In genomic region chr6:165606740-165607008, GRCh38 we compare ENCODE assay signal across 19 cellular contexts. TPM values are rescaled to one million over a fixed set of nuclear protein-coding genes. Genes with fewer than 3 reads are reported as not detected.
DNase-seq lines count a peak whose midpoint lies in the region; TF ChIP-seq lines count a peak whose summit lies in the region.
"Had no signal": no experiment of that assay in that cellular context is flagged by ENCODE, and none has a peak within 500 bp of the region (broad histone marks: within the 10 kb centered on the region; RNA-seq: fewer than 3 reads in every experiment).

No MANE protein-coding gene starts in this region.

- H3K4me3 Mint-ChIP-seq in Calu3 (ENCODE audit: low read depth, unreplicated experiment), result no peak overlapping the region
- H3K4me3 Mint-ChIP-seq in activated CD4-positive, alpha-beta T cell treated with anti-CD3 and anti-CD28 coated beads, Interleukin-2, amount 10 ng/mL, durations not matched to agents 7 days and 5 days, result no peak overlapping the region
- H3K4me3 Mint-ChIP-seq: CD14-positive monocyte; CD4-positive, alpha-beta memory T cell; CD4-positive, CD25-positive, alpha-beta regulatory T cell; CD8-positive, alpha-beta memory T cell had no signal

- CTCF ChIA-PET in Calu3 (lab: Charles Lee) (interaction anchor here (0.6 to 0.7 kb wide), 2 partner anchors 155 to 245 kb away, joined by 3 read pairs; no protein-coding TSS in a partner anchor), PC-9 (lab: Charles Lee) (no interaction called here)
- CTCF ChIA-PET in activated CD4-positive, alpha-beta T cell treated with anti-CD3 and anti-CD28 coated beads, Interleukin-2, amount 10 ng/mL, durations not matched to agents 7 days and 5 days (lab: Charles Lee), result no interaction called here

- no peak overlapping the region for H2BK12ac ChIP-seq in mesenchymal stem cell (ENCODE audit: low read length in 2 of 2)

- no peaks in the 10 kb centered on the region; the same call in 1 of the 2 replicates for H3F3A ChIP-seq in PC-9 (ENCODE audit: insufficient read depth, low read depth)

- H4K20me1 ChIP-seq in PC-9 (ENCODE audit: insufficient read depth), result no peaks in the 10 kb centered on the region
- H4K20me1 ChIP-seq: BLaER1 had no signal

- no peaks in the 10 kb centered on the region for H3K27me3 ChIP-seq in PC-9 (ENCODE audit: insufficient read depth, low read depth)
- H3K27me3 ChIP-seq in mesenchymal stem cell (ENCODE audit: control insufficient read depth in 1 of 2, insufficient read depth in 1 of 2, low read length in 2 of 2), result no peaks in the 10 kb centered on the region
- H3K27me3 ChIP-seq: BE2C, BLaER1 had no signal

- no peak overlapping the region for H4K91ac ChIP-seq in mesenchymal stem cell (ENCODE audit: low read length)

- H3K27ac ChIP-seq in PC-9 (peak overlapping the region; percentile 90), mesenchymal stem cell (ENCODE audit: low read length, poor library complexity, severe bottlenecking) (peak overlapping the region; percentile 46)
- H3K27ac ChIP-seq: 22Rv1, A549, BLaER1 had no signal

- no peaks in the 10 kb centered on the region for H3K9me3 Mint-ChIP-seq in Calu3 (ENCODE audit: low read depth, unreplicated experiment)
- peaks cover 2% of the 10 kb centered on the region for H3K9me3 Mint-ChIP-seq in activated CD4-positive, alpha-beta T cell treated with anti-CD3 and anti-CD28 coated beads, Interleukin-2, amount 10 ng/mL, durations not matched to agents 7 days and 5 days

- H3K9me2 ChIP-seq in PC-9 (ENCODE audit: insufficient read depth), result no peaks in the 10 kb centered on the region

- no peaks in the 10 kb centered on the region for H3K36me3 Mint-ChIP-seq in Calu3 (ENCODE audit: insufficient read depth, unreplicated experiment)
- no peaks in the 10 kb centered on the region for H3K36me3 Mint-ChIP-seq in activated CD4-positive, alpha-beta T cell treated with anti-CD3 and anti-CD28 coated beads, Interleukin-2, amount 10 ng/mL, durations not matched to agents 7 days and 5 days (ENCODE audit: low read depth)
- H3K36me3 Mint-ChIP-seq: CD14-positive monocyte; CD4-positive, alpha-beta memory T cell; CD4-positive, CD25-positive, alpha-beta regulatory T cell; CD8-positive, alpha-beta memory T cell had no signal

- POLR2A ChIA-PET in PC-9 (lab: Charles Lee; ENCODE audit: unreplicated experiment), result no interaction called here
- POLR2A ChIA-PET in activated CD4-positive, alpha-beta T cell treated with anti-CD3 and anti-CD28 coated beads, Interleukin-2, amount 10 ng/mL, durations not matched to agents 7 days and 5 days (lab: Charles Lee), result no interaction called here

- H3K79me2 ChIP-seq in PC-9 (ENCODE audit: low read depth), result no peaks in the 10 kb centered on the region

- no peak overlapping the region for H4K8ac ChIP-seq in mesenchymal stem cell (ENCODE audit: low read length)

- H3K4me3 ChIP-seq in PC-9 (no peak overlapping the region), epithelial cell of proximal tubule (ENCODE audit: low read depth, low read length) (peak overlapping the region; percentile 32), mesenchymal stem cell (ENCODE audit: insufficient read depth in 1 of 2, low read depth in 1 of 2, low read length in 2 of 2) (no peak overlapping the region)
- H3K4me3 ChIP-seq: A549, BLaER1, GM12878 had no signal

- no peak overlapping the region for H3K27ac Mint-ChIP-seq in Calu3 (ENCODE audit: unreplicated experiment)
- H3K27ac Mint-ChIP-seq in activated CD4-positive, alpha-beta T cell treated with anti-CD3 and anti-CD28 coated beads, Interleukin-2, amount 10 ng/mL, durations not matched to agents 7 days and 5 days, result no peak overlapping the region
- H3K27ac Mint-ChIP-seq: CD14-positive monocyte; CD4-positive, alpha-beta memory T cell; CD4-positive, CD25-positive, alpha-beta regulatory T cell; CD8-positive, alpha-beta memory T cell had no signal

- H3K4me1 Mint-ChIP-seq in Calu3 (ENCODE audit: low read depth, unreplicated experiment), result peaks cover 19% of the 10 kb centered on the region
- H3K4me1 Mint-ChIP-seq in activated CD4-positive, alpha-beta T cell treated with anti-CD3 and anti-CD28 coated beads, Interleukin-2, amount 10 ng/mL, durations not matched to agents 7 days and 5 days, result no peaks in the 10 kb centered on the region
- H3K4me1 Mint-ChIP-seq: CD14-positive monocyte; CD4-positive, alpha-beta memory T cell; CD4-positive, CD25-positive, alpha-beta regulatory T cell; CD8-positive, alpha-beta memory T cell had no signal

- peak overlapping the region; percentile 39 for H3K4me2 ChIP-seq in PC-9
- H3K4me2 ChIP-seq in mesenchymal stem cell (ENCODE audit: low read length, poor library complexity, severe bottlenecking), result no peak overlapping the region
- H3K4me2 ChIP-seq: A549, BLaER1 had no signal

- peaks cover 21% of the 10 kb centered on the region for H3K79me1 ChIP-seq in mesenchymal stem cell (replicated peaks; ENCODE audit: low read length, poor library complexity, severe bottlenecking)

- H3K23ac ChIP-seq in mesenchymal stem cell (ENCODE audit: low read length in 2 of 2), result no peak overlapping the region

- BruUV-seq in Calu3 (replicated peaks; lab: Mats Ljungman, UMichigan) (no TSS peak), PC-9 (replicated peaks; lab: Mats Ljungman, UMichigan) (no TSS peak)

- no peak overlapping the region for H3K14ac ChIP-seq in mesenchymal stem cell (ENCODE audit: low read length in 2 of 2)

- peaks cover 22% of the 10 kb centered on the region for H3K4me1 ChIP-seq in PC-9 (replicated peaks; ENCODE audit: insufficient read depth)
- H3K4me1 ChIP-seq in mesenchymal stem cell (ENCODE audit: control insufficient read depth, insufficient read depth, low read depth, low read length), result peaks cover 6% of the 10 kb centered on the region
- H3K4me1 ChIP-seq: BE2C, BLaER1 had no signal

- H3K9me3 ChIP-seq in PC-9 (ENCODE audit: insufficient read depth, low read depth) (no peaks in the 10 kb centered on the region), mesenchymal stem cell (ENCODE audit: control insufficient read depth, low read length) (no peaks in the 10 kb centered on the region)
- H3K9me3 ChIP-seq: A549, BE2C, BLaER1 had no signal

- intact Hi-C loops in Calu3 (cut with micrococcal nuclease; ENCODE audit: unreplicated experiment) (loop anchor here (1.0 to 5.0 kb wide), 2 partner anchors 56 to 166 kb away; partner anchors contain the start of gene PDE10A), PC-9 (cut with micrococcal nuclease; ENCODE audit: unreplicated experiment) (no loop called here)

- no peaks in the 10 kb centered on the region for H3K27me3 Mint-ChIP-seq in Calu3 (ENCODE audit: unreplicated experiment)
- H3K27me3 Mint-ChIP-seq in activated CD4-positive, alpha-beta T cell treated with anti-CD3 and anti-CD28 coated beads, Interleukin-2, amount 10 ng/mL, durations not matched to agents 7 days and 5 days, result no peaks in the 10 kb centered on the region
- H3K27me3 Mint-ChIP-seq: CD4-positive, alpha-beta memory T cell; CD4-positive, CD25-positive, alpha-beta regulatory T cell; CD8-positive, alpha-beta memory T cell had no signal

- no peak overlapping the region for H3K9ac ChIP-seq in mesenchymal stem cell (ENCODE audit: low read length)
- H3K9ac ChIP-seq: BLaER1 had no signal

- no peak overlapping the region for H2BK120ac ChIP-seq in mesenchymal stem cell (ENCODE audit: low read depth, low read length)

- no peak overlapping the region for H3K4ac ChIP-seq in mesenchymal stem cell (ENCODE audit: low read depth in 1 of 2, low read length in 2 of 2)

- no peaks in the 10 kb centered on the region for H3K36me3 ChIP-seq in PC-9 (ENCODE audit: low read depth)
- no peaks in the 10 kb centered on the region for H3K36me3 ChIP-seq in mesenchymal stem cell (ENCODE audit: control insufficient read depth in 1 of 2, insufficient read depth in 2 of 2, low read depth in 1 of 2, low read length in 2 of 2)
- H3K36me3 ChIP-seq: BE2C, BLaER1 had no signal

- 92% methylated on average over 3 of the region's 3 CpGs for WGBS in mesenchymal stem cell

- DNase-seq in Calu3 (peak; percentile 51), PC-9 (no peak), epithelial cell of proximal tubule (ENCODE audit: low read depth) (no peak), mesenchymal stem cell (no peak), NCI-H2196 treated with DMSO at 0.1 percent for 48 hours (lab: John Stamatoyannopoulos, UW; ENCODE audit: unreplicated experiment) (no peak), GF-D8 (lab: John Stamatoyannopoulos, UW) (no peak), DMS79 treated with DMSO at 0.1 percent for 48 hours (lab: John Stamatoyannopoulos, UW) (no peak)
- DNase-seq in activated CD4-positive, alpha-beta T cell treated with anti-CD3 and anti-CD28 coated beads, Interleukin-2, amount 10 ng/mL, durations not matched to agents 7 days and 5 days, result no peak
- DNase-seq: BE2C; C1 segment of cervical spinal cord; CD4-positive, alpha-beta memory T cell; CD4-positive, CD25-positive, alpha-beta regulatory T cell; CD8-positive, alpha-beta memory T cell; COR-L47 had no signal

- no peak overlapping the region for H2BK15ac ChIP-seq in mesenchymal stem cell (ENCODE audit: low read depth, poor library complexity, severe bottlenecking)

- no peak overlapping the region for H2AK5ac ChIP-seq in mesenchymal stem cell (ENCODE audit: low read length, severe bottlenecking)

- no peak overlapping the region for H3K18ac ChIP-seq in mesenchymal stem cell (ENCODE audit: low read depth in 1 of 2, low read length in 2 of 2)

- no peak for TF ChIP-seq CTCF in Calu3 (IDR thresholded peaks at IDR 0.05; ENCODE audit: unreplicated experiment)
- no peak for TF ChIP-seq CTCF in PC-9 (conservative IDR thresholded peaks at IDR 0.05)
- TF ChIP-seq CTCF in epithelial cell of proximal tubule (conservative IDR thresholded peaks at IDR 0.05; ENCODE audit: low read depth, low read length), result no peak

- H2AFZ ChIP-seq in PC-9, result no peak overlapping the region
- no peak overlapping the region for H2AFZ ChIP-seq in mesenchymal stem cell (ENCODE audit: low read depth, low read length)

- H2BK5ac ChIP-seq in mesenchymal stem cell (ENCODE audit: low read depth, low read length, poor library complexity, severe bottlenecking), result no peak overlapping the region

RNA-seq across cellular contexts. Expression of gene PDE10A, which starts 56.4 kb away (rescaled TPM):
- 22.5 and 23.7 TPM in 2 replicates for total RNA-seq in Calu3 (2022)
- total RNA-seq in PC-9 (2021), result not detected in 2 replicates
- total RNA-seq in epithelial cell of proximal tubule, result 6.9 TPM in 2 replicates
- 1.1 TPM for polyA plus RNA-seq in mesenchymal stem cell (2013, experiment 1 of 2)
- 1.1 TPM for polyA plus RNA-seq in mesenchymal stem cell (2013, experiment 2 of 2)
- total RNA-seq in activated CD4-positive, alpha-beta T cell treated with anti-CD3 and anti-CD28 coated beads, Interleukin-2, amount 10 ng/mL, durations not matched to agents 7 days and 5 days, result not detected
- total RNA-seq: CD4-positive, alpha-beta memory T cell; CD4-positive, CD25-positive, alpha-beta regulatory T cell; CD8-positive, alpha-beta memory T cell had no signal
- polyA plus RNA-seq: CD14-positive monocyte; CD4-positive, alpha-beta memory T cell; CD4-positive, CD25-positive, alpha-beta regulatory T cell; CD8-positive, alpha-beta memory T cell had no signal
